Comparison of ENCODE assay signal across 8 cellular contexts in genomic region chr13:100721885-100722512, GRCh38. TPM values are rescaled to one million over a fixed set of nuclear protein-coding genes. Genes with fewer than 3 reads are reported as not detected.
DNase-seq lines count a peak whose midpoint lies in the region; ATAC-seq and TF ChIP-seq lines count a peak whose summit lies in the region.

No MANE protein-coding gene starts in this region.

- H3K4me3 Mint-ChIP-seq in activated CD4-positive, alpha-beta memory T cell treated with anti-CD3 and anti-CD28 coated beads, Interleukin-2, amount 10 ng/mL, durations not matched to agents 7 days and 5 days: no peak overlapping the region
- no peak overlapping the region for H3K4me3 Mint-ChIP-seq in neural crest cell

- H3K9me3 Mint-ChIP-seq in activated CD4-positive, alpha-beta memory T cell treated with anti-CD3 and anti-CD28 coated beads, Interleukin-2, amount 10 ng/mL, durations not matched to agents 7 days and 5 days: peaks cover 6% of the 10 kb centered on the region
- H3K9me3 Mint-ChIP-seq in neural crest cell: no peaks in the 10 kb centered on the region

- H3K27me3 Mint-ChIP-seq in activated CD4-positive, alpha-beta memory T cell treated with anti-CD3 and anti-CD28 coated beads, Interleukin-2, amount 10 ng/mL, durations not matched to agents 7 days and 5 days: peaks cover 15% of the 10 kb centered on the region
- H3K27me3 Mint-ChIP-seq in neural crest cell (ENCODE audit: low read depth): no peaks in the 10 kb centered on the region

- no peaks in the 10 kb centered on the region for H3K36me3 Mint-ChIP-seq in activated CD4-positive, alpha-beta memory T cell treated with anti-CD3 and anti-CD28 coated beads, Interleukin-2, amount 10 ng/mL, durations not matched to agents 7 days and 5 days (ENCODE audit: low read depth)
- no peaks in the 10 kb centered on the region for H3K36me3 Mint-ChIP-seq in neural crest cell (ENCODE audit: low read depth)

- TF ChIP-seq CTCF in GM12872 (IDR thresholded peaks at IDR 0.05; ENCODE audit: insufficient read depth, low read depth, low read length) (peak; percentile 79), epithelial cell of esophagus (IDR thresholded peaks at IDR 0.05; ENCODE audit: insufficient read depth, low read depth, low read length, missing control alignments) (peak; percentile 79), neural crest cell (conservative IDR thresholded peaks at IDR 0.05) (peak; percentile 87)

- peak; percentile 83 for ATAC-seq in HG02938 (IDR thresholded peaks at IDR 0.05; ENCODE audit: unreplicated experiment)

- H3K4me3 ChIP-seq in epithelial cell of esophagus (ENCODE audit: low read length): no peak overlapping the region

- CTCF ChIA-PET in activated CD4-positive, alpha-beta memory T cell treated with anti-CD3 and anti-CD28 coated beads, Interleukin-2, amount 10 ng/mL, durations not matched to agents 7 days and 5 days (lab: Charles Lee): interaction anchor here (0.8 to 2.7 kb wide), 5 partner anchors 12 to 406 kb away, joined by 3 to 15 read pairs (median 3); no protein-coding TSS in a partner anchor

- H3K27ac Mint-ChIP-seq in activated CD4-positive, alpha-beta memory T cell treated with anti-CD3 and anti-CD28 coated beads, Interleukin-2, amount 10 ng/mL, durations not matched to agents 7 days and 5 days: no peak overlapping the region
- H3K27ac Mint-ChIP-seq in neural crest cell (ENCODE audit: unreplicated experiment): no peak overlapping the region

- DNase-seq in A172 (ENCODE audit: low spot score) (peak; percentile 61), NCI-H2227 treated with DMSO at 0.1 percent for 48 hours (lab: John Stamatoyannopoulos, UW) (peak; percentile 9), epithelial cell of esophagus (ENCODE audit: low read depth) (peak; percentile 57), neural crest cell (ENCODE audit: low read depth, low spot score) (peak; percentile 71), ureter (ENCODE audit: low spot score) (peak; percentile 50)
- DNase-seq in activated CD4-positive, alpha-beta memory T cell treated with anti-CD3 and anti-CD28 coated beads, Interleukin-2, amount 10 ng/mL, durations not matched to agents 7 days and 5 days: peak; percentile 53

- POLR2A ChIA-PET in activated CD4-positive, alpha-beta memory T cell treated with anti-CD3 and anti-CD28 coated beads, Interleukin-2, amount 10 ng/mL, durations not matched to agents 7 days and 5 days (lab: Charles Lee): no interaction called here

- H3K4me1 Mint-ChIP-seq in activated CD4-positive, alpha-beta memory T cell treated with anti-CD3 and anti-CD28 coated beads, Interleukin-2, amount 10 ng/mL, durations not matched to agents 7 days and 5 days: no peaks in the 10 kb centered on the region
- H3K4me1 Mint-ChIP-seq in neural crest cell: peaks cover 4% of the 10 kb centered on the region

RNA-seq across cellular contexts. Expression of gene TMTC4, which starts 47.4 kb away (rescaled TPM):
- 6.0 and 8.8 TPM in 2 replicates for total RNA-seq in A172 (2014; rRNA removed; shearing (Covaris generic))
- 10 to 100 TPM; 18.5 to 24.6 TPM for total RNA-seq in activated CD4-positive, alpha-beta memory T cell treated with anti-CD3 and anti-CD28 coated beads, Interleukin-2, amount 10 ng/mL, durations not matched to agents 7 days and 5 days
- 51.7 and 57.1 TPM in 2 replicates for total RNA-seq in neural crest cell
- 17.8 TPM for total RNA-seq in ureter

Comparison
In these comparisons a context has a peak if more than half of its experiments do, and no peak if none do; other contexts are left out.
1. DNase-seq: peak in every context shown above with its lines; median percentile 71 in neural crest cell; 61 in A172; 57 in epithelial cell of esophagus; 53 in activated CD4-positive, alpha-beta memory T cell treated with anti-CD3 and anti-CD28 coated beads, Interleukin-2, amount 10 ng/mL, durations not matched to agents 7 days and 5 days; 50 in ureter; 9 in NCI-H2227 treated with DMSO at 0.1 percent for 48 hours.